ENCODE assay signal across 1 cellular context in genomic region chrX:67544871-67545771, GRCh38.
TF ChIP-seq lines count a peak whose summit lies in the region.

No MANE protein-coding gene starts in this region.

TF ChIP-seq in HepG2, 621 proteins besides CTCF, POLR2A, EP300 and RAD21 (continued from another document):
- TF ChIP-seq ZBTB26 (CRISPR knock-in tag; IDR thresholded peaks at IDR 0.05; ENCODE audit: borderline replicate concordance) = peak; percentile 62; the same call in 1 of the 2 replicates
